In the genomic region with DNA sequence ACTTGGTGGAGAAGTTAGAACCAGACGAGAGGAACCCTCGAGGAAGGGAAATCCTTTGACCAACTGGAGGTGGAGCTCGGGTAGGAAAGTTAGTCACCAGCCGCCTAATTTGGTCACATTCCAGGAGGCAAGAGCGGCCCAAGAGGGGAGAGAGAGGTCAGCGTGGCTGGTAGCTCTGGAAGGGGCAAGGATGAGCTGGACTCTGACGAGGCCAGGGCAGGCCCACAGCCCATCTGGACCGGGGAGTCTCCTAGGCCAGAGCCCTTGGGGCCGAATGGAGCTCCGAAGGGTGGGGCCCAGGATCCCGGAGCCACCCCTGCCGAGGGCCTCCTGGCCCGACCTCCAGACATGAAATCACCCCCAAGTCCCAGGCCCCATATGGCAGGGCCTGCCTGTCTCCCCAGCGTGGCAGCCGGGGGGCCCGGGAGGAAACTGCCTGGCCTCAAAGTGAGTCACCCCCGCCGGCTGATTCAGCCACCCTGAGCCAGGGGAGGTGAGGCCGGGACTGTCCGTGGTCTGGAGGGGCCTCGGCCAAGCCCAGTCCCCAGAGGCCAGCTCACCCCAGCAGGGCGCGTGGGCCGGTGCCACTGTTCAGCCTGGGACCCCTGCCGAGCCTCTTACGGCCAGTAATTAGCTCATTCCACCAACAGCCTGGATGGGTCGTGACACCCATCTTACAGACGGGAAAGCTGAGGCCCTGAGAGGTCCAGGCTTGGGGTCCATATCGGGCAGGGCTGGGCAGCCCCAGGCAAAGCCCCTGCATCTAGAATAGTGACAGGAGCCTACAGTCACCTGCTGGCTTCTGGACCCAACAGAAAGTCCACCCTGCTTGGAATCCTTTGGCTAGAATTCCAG, we compare ENCODE assay signal across 2 cellular contexts.
TF ChIP-seq lines count a peak whose summit lies in the region.

No MANE protein-coding gene starts in this region.

TF ChIP-seq in K562, 482 proteins besides CTCF, POLR2A, EP300 and RAD21 (continued from another document and continues in another):
- TF ChIP-seq, protein P1, sequence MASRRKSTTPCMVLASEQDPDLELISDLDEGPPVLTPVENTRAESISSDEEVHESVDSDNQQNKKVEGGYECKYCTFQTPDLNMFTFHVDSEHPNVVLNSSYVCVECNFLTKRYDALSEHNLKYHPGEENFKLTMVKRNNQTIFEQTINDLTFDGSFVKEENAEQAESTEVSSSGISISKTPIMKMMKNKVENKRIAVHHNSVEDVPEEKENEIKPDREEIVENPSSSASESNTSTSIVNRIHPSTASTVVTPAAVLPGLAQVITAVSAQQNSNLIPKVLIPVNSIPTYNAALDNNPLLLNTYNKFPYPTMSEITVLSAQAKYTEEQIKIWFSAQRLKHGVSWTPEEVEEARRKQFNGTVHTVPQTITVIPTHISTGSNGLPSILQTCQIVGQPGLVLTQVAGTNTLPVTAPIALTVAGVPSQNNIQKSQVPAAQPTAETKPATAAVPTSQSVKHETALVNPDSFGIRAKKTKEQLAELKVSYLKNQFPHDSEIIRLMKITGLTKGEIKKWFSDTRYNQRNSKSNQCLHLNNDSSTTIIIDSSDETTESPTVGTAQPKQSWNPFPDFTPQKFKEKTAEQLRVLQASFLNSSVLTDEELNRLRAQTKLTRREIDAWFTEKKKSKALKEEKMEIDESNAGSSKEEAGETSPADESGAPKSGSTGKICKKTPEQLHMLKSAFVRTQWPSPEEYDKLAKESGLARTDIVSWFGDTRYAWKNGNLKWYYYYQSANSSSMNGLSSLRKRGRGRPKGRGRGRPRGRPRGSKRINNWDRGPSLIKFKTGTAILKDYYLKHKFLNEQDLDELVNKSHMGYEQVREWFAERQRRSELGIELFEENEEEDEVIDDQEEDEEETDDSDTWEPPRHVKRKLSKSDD (conservative IDR thresholded peaks at IDR 0.05; ENCODE audit: low read length) = no peak
- TF ChIP-seq, protein P2, sequence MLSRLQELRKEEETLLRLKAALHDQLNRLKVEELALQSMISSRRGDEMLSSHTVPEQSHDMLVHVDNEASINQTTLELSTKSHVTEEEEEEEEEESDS (CRISPR knock-in tag; IDR thresholded peaks at IDR 0.05) = no peak
- no peak for TF ChIP-seq FOXJ2 (tag; IDR thresholded peaks at IDR 0.05)
- no peak for TF ChIP-seq TEAD1 (CRISPR knock-in tag; IDR thresholded peaks at IDR 0.05)
- TF ChIP-seq JUN (IDR thresholded peaks at IDR 0.05; ENCODE audit: borderline replicate concordance, low read depth, low read length) = no peak
- TF ChIP-seq JUN (CRISPR knock-in tag; IDR thresholded peaks at IDR 0.05; ENCODE audit: borderline replicate concordance) = no peak
- no peak for TF ChIP-seq SLC30A9 (CRISPR knock-in tag; IDR thresholded peaks at IDR 0.05)
- TF ChIP-seq NFIC (IDR thresholded peaks at IDR 0.05) = peak; percentile 32; the same call in 1 of the 2 replicates
- no peak for TF ChIP-seq TGIF2 (CRISPR knock-in tag; IDR thresholded peaks at IDR 0.05)
- TF ChIP-seq IRF2 (CRISPR knock-in tag; IDR thresholded peaks at IDR 0.05) = no peak
- no peak for TF ChIP-seq GTF2E2 (tag; IDR thresholded peaks at IDR 0.05)
- TF ChIP-seq HOXB6 (CRISPR knock-in tag; IDR thresholded peaks at IDR 0.05; ENCODE audit: borderline replicate concordance) = no peak
- TF ChIP-seq, protein P3, sequence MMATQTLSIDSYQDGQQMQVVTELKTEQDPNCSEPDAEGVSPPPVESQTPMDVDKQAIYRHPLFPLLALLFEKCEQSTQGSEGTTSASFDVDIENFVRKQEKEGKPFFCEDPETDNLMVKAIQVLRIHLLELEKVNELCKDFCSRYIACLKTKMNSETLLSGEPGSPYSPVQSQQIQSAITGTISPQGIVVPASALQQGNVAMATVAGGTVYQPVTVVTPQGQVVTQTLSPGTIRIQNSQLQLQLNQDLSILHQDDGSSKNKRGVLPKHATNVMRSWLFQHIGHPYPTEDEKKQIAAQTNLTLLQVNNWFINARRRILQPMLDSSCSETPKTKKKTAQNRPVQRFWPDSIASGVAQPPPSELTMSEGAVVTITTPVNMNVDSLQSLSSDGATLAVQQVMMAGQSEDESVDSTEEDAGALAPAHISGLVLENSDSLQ (IDR thresholded peaks at IDR 0.05) = no peak
- TF ChIP-seq ZFX (CRISPR knock-in tag; IDR thresholded peaks at IDR 0.05) = 0 out of 2 replicates have a peak, but pooled peaks have one; percentile 34
- TF ChIP-seq SRSF7 (optimal IDR thresholded peaks at IDR 0.05; ENCODE audit: low read depth, low read length) = no peak
- TF ChIP-seq CBFB (CRISPR knock-in tag; IDR thresholded peaks at IDR 0.05) = no peak
- TF ChIP-seq BCL6 (CRISPR knock-in tag; IDR thresholded peaks at IDR 0.05) = no peak
- TF ChIP-seq ZNF561 (CRISPR knock-in tag; conservative IDR thresholded peaks at IDR 0.05) = no peak
- TF ChIP-seq, protein P4, sequence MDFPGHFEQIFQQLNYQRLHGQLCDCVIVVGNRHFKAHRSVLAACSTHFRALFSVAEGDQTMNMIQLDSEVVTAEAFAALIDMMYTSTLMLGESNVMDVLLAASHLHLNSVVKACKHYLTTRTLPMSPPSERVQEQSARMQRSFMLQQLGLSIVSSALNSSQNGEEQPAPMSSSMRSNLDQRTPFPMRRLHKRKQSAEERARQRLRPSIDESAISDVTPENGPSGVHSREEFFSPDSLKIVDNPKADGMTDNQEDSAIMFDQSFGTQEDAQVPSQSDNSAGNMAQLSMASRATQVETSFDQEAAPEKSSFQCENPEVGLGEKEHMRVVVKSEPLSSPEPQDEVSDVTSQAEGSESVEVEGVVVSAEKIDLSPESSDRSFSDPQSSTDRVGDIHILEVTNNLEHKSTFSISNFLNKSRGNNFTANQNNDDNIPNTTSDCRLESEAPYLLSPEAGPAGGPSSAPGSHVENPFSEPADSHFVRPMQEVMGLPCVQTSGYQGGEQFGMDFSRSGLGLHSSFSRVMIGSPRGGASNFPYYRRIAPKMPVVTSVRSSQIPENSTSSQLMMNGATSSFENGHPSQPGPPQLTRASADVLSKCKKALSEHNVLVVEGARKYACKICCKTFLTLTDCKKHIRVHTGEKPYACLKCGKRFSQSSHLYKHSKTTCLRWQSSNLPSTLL (IDR thresholded peaks at IDR 0.05) = no peak
- no peak for TF ChIP-seq SREBF2 (CRISPR knock-in tag; IDR thresholded peaks at IDR 0.05)
- TF ChIP-seq MEF2D (tag; conservative IDR thresholded peaks at IDR 0.05; ENCODE audit: low read depth) = no peak
- TF ChIP-seq GABPA (tag; conservative IDR thresholded peaks at IDR 0.05; ENCODE audit: low read depth) = no peak
- TF ChIP-seq, protein P5, sequence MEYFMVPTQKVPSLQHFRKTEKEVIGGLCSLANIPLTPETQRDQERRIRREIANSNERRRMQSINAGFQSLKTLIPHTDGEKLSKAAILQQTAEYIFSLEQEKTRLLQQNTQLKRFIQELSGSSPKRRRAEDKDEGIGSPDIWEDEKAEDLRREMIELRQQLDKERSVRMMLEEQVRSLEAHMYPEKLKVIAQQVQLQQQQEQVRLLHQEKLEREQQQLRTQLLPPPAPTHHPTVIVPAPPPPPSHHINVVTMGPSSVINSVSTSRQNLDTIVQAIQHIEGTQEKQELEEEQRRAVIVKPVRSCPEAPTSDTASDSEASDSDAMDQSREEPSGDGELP (CRISPR knock-in tag; IDR thresholded peaks at IDR 0.05; ENCODE audit: borderline replicate concordance) = peak; percentile 27; the same call in 1 of the 2 replicates
- peak; percentile 80 for TF ChIP-seq FOSL1 (tag; conservative IDR thresholded peaks at IDR 0.05)
- no peak for TF ChIP-seq STAT5A (IDR thresholded peaks at IDR 0.05; ENCODE audit: borderline replicate concordance, low read length)
- no peak for TF ChIP-seq LEF1 (IDR thresholded peaks at IDR 0.05)
- no peak for TF ChIP-seq CREM (IDR thresholded peaks at IDR 0.05; ENCODE audit: low read depth)

TF ChIP-seq in HepG2, 621 proteins besides CTCF, POLR2A, EP300 and RAD21 (continued from another document and continues in another):
- no peak for TF ChIP-seq MED1 (CRISPR knock-in tag; IDR thresholded peaks at IDR 0.05)
- TF ChIP-seq ZNF431 (CRISPR knock-in tag; IDR thresholded peaks at IDR 0.05; ENCODE audit: borderline replicate concordance, low read depth) = no peak
- TF ChIP-seq, protein P6, sequence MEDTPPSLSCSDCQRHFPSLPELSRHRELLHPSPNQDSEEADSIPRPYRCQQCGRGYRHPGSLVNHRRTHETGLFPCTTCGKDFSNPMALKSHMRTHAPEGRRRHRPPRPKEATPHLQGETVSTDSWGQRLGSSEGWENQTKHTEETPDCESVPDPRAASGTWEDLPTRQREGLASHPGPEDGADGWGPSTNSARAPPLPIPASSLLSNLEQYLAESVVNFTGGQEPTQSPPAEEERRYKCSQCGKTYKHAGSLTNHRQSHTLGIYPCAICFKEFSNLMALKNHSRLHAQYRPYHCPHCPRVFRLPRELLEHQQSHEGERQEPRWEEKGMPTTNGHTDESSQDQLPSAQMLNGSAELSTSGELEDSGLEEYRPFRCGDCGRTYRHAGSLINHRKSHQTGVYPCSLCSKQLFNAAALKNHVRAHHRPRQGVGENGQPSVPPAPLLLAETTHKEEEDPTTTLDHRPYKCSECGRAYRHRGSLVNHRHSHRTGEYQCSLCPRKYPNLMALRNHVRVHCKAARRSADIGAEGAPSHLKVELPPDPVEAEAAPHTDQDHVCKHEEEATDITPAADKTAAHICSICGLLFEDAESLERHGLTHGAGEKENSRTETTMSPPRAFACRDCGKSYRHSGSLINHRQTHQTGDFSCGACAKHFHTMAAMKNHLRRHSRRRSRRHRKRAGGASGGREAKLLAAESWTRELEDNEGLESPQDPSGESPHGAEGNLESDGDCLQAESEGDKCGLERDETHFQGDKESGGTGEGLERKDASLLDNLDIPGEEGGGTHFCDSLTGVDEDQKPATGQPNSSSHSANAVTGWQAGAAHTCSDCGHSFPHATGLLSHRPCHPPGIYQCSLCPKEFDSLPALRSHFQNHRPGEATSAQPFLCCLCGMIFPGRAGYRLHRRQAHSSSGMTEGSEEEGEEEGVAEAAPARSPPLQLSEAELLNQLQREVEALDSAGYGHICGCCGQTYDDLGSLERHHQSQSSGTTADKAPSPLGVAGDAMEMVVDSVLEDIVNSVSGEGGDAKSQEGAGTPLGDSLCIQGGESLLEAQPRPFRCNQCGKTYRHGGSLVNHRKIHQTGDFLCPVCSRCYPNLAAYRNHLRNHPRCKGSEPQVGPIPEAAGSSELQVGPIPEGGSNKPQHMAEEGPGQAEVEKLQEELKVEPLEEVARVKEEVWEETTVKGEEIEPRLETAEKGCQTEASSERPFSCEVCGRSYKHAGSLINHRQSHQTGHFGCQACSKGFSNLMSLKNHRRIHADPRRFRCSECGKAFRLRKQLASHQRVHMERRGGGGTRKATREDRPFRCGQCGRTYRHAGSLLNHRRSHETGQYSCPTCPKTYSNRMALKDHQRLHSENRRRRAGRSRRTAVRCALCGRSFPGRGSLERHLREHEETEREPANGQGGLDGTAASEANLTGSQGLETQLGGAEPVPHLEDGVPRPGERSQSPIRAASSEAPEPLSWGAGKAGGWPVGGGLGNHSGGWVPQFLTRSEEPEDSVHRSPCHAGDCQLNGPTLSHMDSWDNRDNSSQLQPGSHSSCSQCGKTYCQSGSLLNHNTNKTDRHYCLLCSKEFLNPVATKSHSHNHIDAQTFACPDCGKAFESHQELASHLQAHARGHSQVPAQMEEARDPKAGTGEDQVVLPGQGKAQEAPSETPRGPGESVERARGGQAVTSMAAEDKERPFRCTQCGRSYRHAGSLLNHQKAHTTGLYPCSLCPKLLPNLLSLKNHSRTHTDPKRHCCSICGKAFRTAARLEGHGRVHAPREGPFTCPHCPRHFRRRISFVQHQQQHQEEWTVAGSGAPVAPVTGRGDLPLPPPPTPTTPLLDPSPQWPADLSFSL (CRISPR knock-in tag; IDR thresholded peaks at IDR 0.05) = no peak
- TF ChIP-seq, protein P7, sequence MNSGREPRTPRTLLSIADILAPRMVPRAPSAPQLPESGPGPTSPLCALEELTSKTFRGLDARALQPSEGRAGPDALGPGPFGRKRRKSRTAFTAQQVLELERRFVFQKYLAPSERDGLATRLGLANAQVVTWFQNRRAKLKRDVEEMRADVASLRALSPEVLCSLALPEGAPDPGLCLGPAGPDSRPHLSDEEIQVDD (CRISPR knock-in tag; IDR thresholded peaks at IDR 0.05; ENCODE audit: borderline replicate concordance) = no peak
- TF ChIP-seq, protein P8, sequence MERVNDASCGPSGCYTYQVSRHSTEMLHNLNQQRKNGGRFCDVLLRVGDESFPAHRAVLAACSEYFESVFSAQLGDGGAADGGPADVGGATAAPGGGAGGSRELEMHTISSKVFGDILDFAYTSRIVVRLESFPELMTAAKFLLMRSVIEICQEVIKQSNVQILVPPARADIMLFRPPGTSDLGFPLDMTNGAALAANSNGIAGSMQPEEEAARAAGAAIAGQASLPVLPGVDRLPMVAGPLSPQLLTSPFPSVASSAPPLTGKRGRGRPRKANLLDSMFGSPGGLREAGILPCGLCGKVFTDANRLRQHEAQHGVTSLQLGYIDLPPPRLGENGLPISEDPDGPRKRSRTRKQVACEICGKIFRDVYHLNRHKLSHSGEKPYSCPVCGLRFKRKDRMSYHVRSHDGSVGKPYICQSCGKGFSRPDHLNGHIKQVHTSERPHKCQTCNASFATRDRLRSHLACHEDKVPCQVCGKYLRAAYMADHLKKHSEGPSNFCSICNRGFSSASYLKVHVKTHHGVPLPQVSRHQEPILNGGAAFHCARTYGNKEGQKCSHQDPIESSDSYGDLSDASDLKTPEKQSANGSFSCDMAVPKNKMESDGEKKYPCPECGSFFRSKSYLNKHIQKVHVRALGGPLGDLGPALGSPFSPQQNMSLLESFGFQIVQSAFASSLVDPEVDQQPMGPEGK (CRISPR knock-in tag; IDR thresholded peaks at IDR 0.05) = peak; percentile 46; the same call in 1 of the 2 replicates
- TF ChIP-seq, protein P9, sequence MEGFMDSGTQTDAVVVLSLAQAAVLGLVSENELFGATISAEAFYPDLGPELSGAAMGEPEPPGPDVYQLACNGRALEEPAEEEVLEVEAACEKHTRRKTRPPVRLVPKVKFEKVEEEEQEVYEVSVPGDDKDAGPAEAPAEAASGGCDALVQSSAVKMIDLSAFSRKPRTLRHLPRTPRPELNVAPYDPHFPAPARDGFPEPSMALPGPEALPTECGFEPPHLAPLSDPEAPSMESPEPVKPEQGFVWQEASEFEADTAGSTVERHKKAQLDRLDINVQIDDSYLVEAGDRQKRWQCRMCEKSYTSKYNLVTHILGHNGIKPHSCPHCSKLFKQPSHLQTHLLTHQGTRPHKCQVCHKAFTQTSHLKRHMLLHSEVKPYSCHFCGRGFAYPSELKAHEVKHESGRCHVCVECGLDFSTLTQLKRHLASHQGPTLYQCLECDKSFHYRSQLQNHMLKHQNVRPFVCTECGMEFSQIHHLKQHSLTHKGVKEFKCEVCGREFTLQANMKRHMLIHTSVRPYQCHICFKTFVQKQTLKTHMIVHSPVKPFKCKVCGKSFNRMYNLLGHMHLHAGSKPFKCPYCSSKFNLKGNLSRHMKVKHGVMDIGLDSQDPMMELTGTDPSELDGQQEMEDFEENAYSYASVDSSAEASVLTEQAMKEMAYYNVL (CRISPR knock-in tag; IDR thresholded peaks at IDR 0.05; ENCODE audit: borderline replicate concordance) = no peak
- peak; percentile 76; the same call in 1 of the 2 replicates for TF ChIP-seq KDM1A (CRISPR knock-in tag; IDR thresholded peaks at IDR 0.05)
- TF ChIP-seq, protein P10, sequence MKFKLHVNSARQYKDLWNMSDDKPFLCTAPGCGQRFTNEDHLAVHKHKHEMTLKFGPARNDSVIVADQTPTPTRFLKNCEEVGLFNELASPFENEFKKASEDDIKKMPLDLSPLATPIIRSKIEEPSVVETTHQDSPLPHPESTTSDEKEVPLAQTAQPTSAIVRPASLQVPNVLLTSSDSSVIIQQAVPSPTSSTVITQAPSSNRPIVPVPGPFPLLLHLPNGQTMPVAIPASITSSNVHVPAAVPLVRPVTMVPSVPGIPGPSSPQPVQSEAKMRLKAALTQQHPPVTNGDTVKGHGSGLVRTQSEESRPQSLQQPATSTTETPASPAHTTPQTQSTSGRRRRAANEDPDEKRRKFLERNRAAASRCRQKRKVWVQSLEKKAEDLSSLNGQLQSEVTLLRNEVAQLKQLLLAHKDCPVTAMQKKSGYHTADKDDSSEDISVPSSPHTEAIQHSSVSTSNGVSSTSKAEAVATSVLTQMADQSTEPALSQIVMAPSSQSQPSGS (CRISPR knock-in tag; IDR thresholded peaks at IDR 0.05) = no peak
- TF ChIP-seq ZNF615 (CRISPR knock-in tag; IDR thresholded peaks at IDR 0.05; ENCODE audit: borderline replicate concordance) = no peak
